Comparison of ENCODE assay signal across 8 cellular contexts in genomic region chr10:125061557-125062243, GRCh38.
DNase-seq lines count a peak whose midpoint lies in the region; ATAC-seq and TF ChIP-seq lines count a peak whose summit lies in the region.

No MANE protein-coding gene starts in this region.

- H3K4me3 ChIP-seq in NT2/D1 (ENCODE audit: insufficient read length, low read depth) = no peak overlapping the region

- no peaks in the 10 kb centered on the region for H3K9me3 ChIP-seq in NT2/D1 (ENCODE audit: insufficient read depth, low read length)

- DNase-seq in GM20000 (ENCODE audit: low spot score) (peak; percentile 36), NT2/D1 (ENCODE audit: low read depth, low spot score) (no peak), germinal center (ENCODE audit: low spot score) (peak; percentile 51), NCI-H748 treated with DMSO at 0.1 percent for 48 hours (lab: John Stamatoyannopoulos, UW) (no peak), foreskin melanocyte (no peak), HK-2 (ENCODE audit: unreplicated experiment) (no peak)
- peak; percentile 43 for DNase-seq in stimulated activated naive B cell treated with anti-CD40 and anti-IgM and Interleukin-4, amounts not matched to agents 10 μg/mL and 1 μg/mL and 100 μg/mL, for 72 hours
- DNase-seq in stimulated activated naive CD8-positive, alpha-beta T cell treated with anti-CD3 and anti-CD28 coated beads, Interleukin-15, Interleukin-2, amounts not matched to agents 100 U/mL and 50 U/mL, for 24 hours = no peak

- H3K9me3 Mint-ChIP-seq in stimulated activated naive B cell treated with anti-CD40 and anti-IgM and Interleukin-4, amounts not matched to agents 10 μg/mL and 1 μg/mL and 100 μg/mL, for 72 hours = peaks cover 0 to 2% of the 10 kb centered on the region in 2 donors

- H3K27ac Mint-ChIP-seq in stimulated activated naive B cell treated with anti-CD40 and anti-IgM and Interleukin-4, amounts not matched to agents 10 μg/mL and 1 μg/mL and 100 μg/mL, for 72 hours = no peak overlapping the region

- no peaks in the 10 kb centered on the region for H3K27me3 ChIP-seq in NT2/D1 (ENCODE audit: insufficient read depth, insufficient read length)

- peaks cover 6% of the 10 kb centered on the region for H3K4me1 ChIP-seq in NT2/D1 (ENCODE audit: insufficient read depth, insufficient read length)

- peaks cover 66 to 79% of the 10 kb centered on the region in 2 donors for H3K27me3 Mint-ChIP-seq in stimulated activated naive B cell treated with anti-CD40 and anti-IgM and Interleukin-4, amounts not matched to agents 10 μg/mL and 1 μg/mL and 100 μg/mL, for 72 hours

- H3K36me3 Mint-ChIP-seq in stimulated activated naive B cell treated with anti-CD40 and anti-IgM and Interleukin-4, amounts not matched to agents 10 μg/mL and 1 μg/mL and 100 μg/mL, for 72 hours = peaks cover 0 to 7% of the 10 kb centered on the region in 2 donors

- peak overlapping the region; percentile 2 for H3K9ac ChIP-seq in NT2/D1 (ENCODE audit: insufficient read length, low read depth)

- H3K4me1 Mint-ChIP-seq in stimulated activated naive B cell treated with anti-CD40 and anti-IgM and Interleukin-4, amounts not matched to agents 10 μg/mL and 1 μg/mL and 100 μg/mL, for 72 hours = peaks cover 45 to 64% of the 10 kb centered on the region in 2 donors

- peak; percentile 63 to 66 for ATAC-seq in stimulated activated naive B cell treated with anti-CD40 and anti-IgM and Interleukin-4, amounts not matched to agents 10 μg/mL and 1 μg/mL and 100 μg/mL, for 72 hours (replicated peaks)
- no peak for ATAC-seq in stimulated activated naive CD8-positive, alpha-beta T cell treated with anti-CD3 and anti-CD28 coated beads, Interleukin-15, Interleukin-2, amounts not matched to agents 100 U/mL and 50 U/mL, for 24 hours

- no peak for TF ChIP-seq CTCF in GM20000 (IDR thresholded peaks at IDR 0.05; ENCODE audit: extremely low read depth, missing control alignments)

- peak overlapping the region; percentile 20 to 68 for H3K4me3 Mint-ChIP-seq in stimulated activated naive B cell treated with anti-CD40 and anti-IgM and Interleukin-4, amounts not matched to agents 10 μg/mL and 1 μg/mL and 100 μg/mL, for 72 hours

- H3K36me3 ChIP-seq in NT2/D1 (ENCODE audit: insufficient read depth, insufficient read length, low read length) = peaks cover 33% of the 10 kb centered on the region

Comparison
In these comparisons a context has a peak if more than half of its experiments do, and no peak if none do; other contexts are left out.
1. DNase-seq: peak in GM20000 (single experiment), germinal center (single experiment) and stimulated activated naive B cell treated with anti-CD40 and anti-IgM and Interleukin-4, amounts not matched to agents 10 μg/mL and 1 μg/mL and 100 μg/mL, for 72 hours (single experiment); none in NT2/D1 (single experiment), stimulated activated naive CD8-positive, alpha-beta T cell treated with anti-CD3 and anti-CD28 coated beads, Interleukin-15, Interleukin-2, amounts not matched to agents 100 U/mL and 50 U/mL, for 24 hours (single experiment), NCI-H748 treated with DMSO at 0.1 percent for 48 hours (single experiment), foreskin melanocyte (single experiment) and HK-2 (single experiment).